8 cellular contexts compared by ENCODE assay signal in the genomic region with DNA sequence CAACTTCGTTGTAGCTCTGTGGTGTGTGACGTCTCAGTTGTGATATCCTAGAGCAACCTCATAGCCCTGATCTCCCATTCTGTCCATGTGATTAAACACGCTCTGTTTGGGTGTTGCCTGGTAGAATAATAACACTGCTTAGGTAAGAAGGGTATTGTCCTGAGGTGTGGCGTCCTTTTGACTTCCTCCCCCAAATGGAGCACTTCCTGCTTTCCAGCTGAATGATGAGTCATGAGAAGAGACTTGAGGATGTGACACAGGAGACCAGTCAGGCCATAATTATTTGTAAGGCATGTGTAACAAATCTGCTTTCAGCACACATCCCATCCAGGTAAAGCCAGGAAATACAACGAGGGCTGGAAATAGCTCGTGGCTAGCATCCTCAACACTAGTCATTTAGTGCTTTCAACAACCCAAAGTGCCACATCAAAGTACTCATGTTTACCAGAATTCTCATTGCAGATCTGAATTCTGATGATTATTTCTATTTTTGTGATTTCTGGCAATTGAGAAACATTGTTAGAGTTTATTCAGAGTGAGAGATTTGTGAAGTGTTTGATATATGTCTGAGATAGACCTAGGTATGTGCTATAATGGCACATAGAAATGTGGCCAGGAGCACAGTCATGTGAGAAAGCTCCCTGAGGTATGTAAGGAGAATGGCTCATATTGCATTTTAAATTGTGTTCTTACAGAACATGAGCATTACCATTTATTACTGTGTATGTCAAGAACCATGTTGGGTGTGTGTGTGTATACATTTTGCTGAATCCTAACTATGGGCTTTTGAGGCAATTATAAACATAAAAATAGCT.
A peak's percentile ranks its signal among the peaks of the same experiment; 100 is the strongest.
DNase-seq lines count a peak whose midpoint lies in the region; ATAC-seq and TF ChIP-seq lines count a peak whose summit lies in the region.

No MANE protein-coding gene starts in this region.

- BruUV-seq in HCT116 (replicated peaks; lab: Mats Ljungman, UMichigan): no TSS peak

- H3K27me3 ChIP-seq in HCT116 (ENCODE audit: insufficient read depth, low read length): no peaks in the 10 kb centered on the region
- no peaks in the 10 kb centered on the region for H3K27me3 ChIP-seq in right cardiac atrium (ENCODE audit: control insufficient read depth, insufficient read depth)

- H3K4me2 ChIP-seq in HCT116 (ENCODE audit: low read length): peak overlapping the region; percentile 33

- H3K4me1 ChIP-seq in HCT116 (ENCODE audit: control insufficient read depth in 1 of 2, insufficient read depth in 2 of 2, low read length in 2 of 2) (peaks cover 0 to 14% of the 10 kb centered on the region in 2 experiments; a peak in 2 of 4 replicates), right cardiac atrium (ENCODE audit: control insufficient read depth, insufficient read depth, low read length) (peaks cover 2% of the 10 kb centered on the region)

- H3K9me2 ChIP-seq in HCT116 (ENCODE audit: insufficient read depth): no peaks in the 10 kb centered on the region

- H3K27ac ChIP-seq in HCT116 (ENCODE audit: low read depth, low read length): no peak overlapping the region
- peak overlapping the region; percentile 56 for H3K27ac ChIP-seq in right cardiac atrium (ENCODE audit: low read length)

- H4K20me1 ChIP-seq in HCT116 (ENCODE audit: insufficient read depth): no peaks in the 10 kb centered on the region

- H3K4me3 ChIP-seq in HCT116 (replicated peaks in 1 of 2; ENCODE audit: low read depth in 1 of 2, low read length in 2 of 2) (no peak overlapping the region), right cardiac atrium (ENCODE audit: low read length) (no peak overlapping the region)

- RAD21 ChIA-PET in HCT116 (lab: Charles Lee; ENCODE audit: low non-redundant PET in 1 of 2, low total read pairs in 2 of 2, uncharacterized antibody in 2 of 2, unreplicated experiment in 2 of 2): no interaction called here

- CTCF ChIA-PET in HCT116 (lab: Charles Lee): interaction anchor here (0.6 to 1.3 kb wide), 2 partner anchors 161 to 191 kb away, joined by 3 read pairs; no protein-coding TSS in a partner anchor

- TF ChIP-seq CTCF in HCT116 (IDR thresholded peaks at IDR 0.05 in 2 of 3, conservative IDR thresholded peaks at IDR 0.05 in 1 of 3; ENCODE audit: borderline replicate concordance in 1 of 3, insufficient read depth in 1 of 3, low read depth in 2 of 3, low read length in 2 of 3): no peak

- ATAC-seq in HCT116 (peak; percentile 79), right cardiac atrium (peak; percentile 85 to 98), HG02642 (IDR thresholded peaks at IDR 0.05; ENCODE audit: poor library complexity, unreplicated experiment) (no peak), GM19467 (IDR thresholded peaks at IDR 0.05; ENCODE audit: unreplicated experiment) (no peak), GM19463 (IDR thresholded peaks at IDR 0.05; ENCODE audit: unreplicated experiment) (no peak), GM18867 (IDR thresholded peaks at IDR 0.05; ENCODE audit: unreplicated experiment) (no peak)

- H3K79me2 ChIP-seq in HCT116 (ENCODE audit: insufficient read depth, low read length): no peaks in the 10 kb centered on the region

- POLR2A ChIA-PET in HCT116 (lab: Charles Lee): no interaction called here

- TF ChIP-seq RAD21 in HCT116 (IDR thresholded peaks at IDR 0.05; ENCODE audit: low read depth): no peak

- DNase-seq in A172 (ENCODE audit: low spot score) (peak; percentile 90), HCT116 (ENCODE audit: low read depth, low spot score) (peak; percentile 56), SW 1271 (lab: John Stamatoyannopoulos, UW) (peak; percentile 84 to 92), right cardiac atrium (no peak)

- H3K9me3 ChIP-seq in HCT116 (ENCODE audit: control insufficient read depth in 1 of 2, insufficient read depth in 1 of 2, low read depth in 1 of 2, low read length in 2 of 2) (no peaks in the 10 kb centered on the region), right cardiac atrium (ENCODE audit: control insufficient read depth, low read length) (no peaks in the 10 kb centered on the region)

- WGBS in right cardiac atrium: 58% methylated on average over 6 of the region's 6 CpGs

- H3K9ac ChIP-seq in HCT116 (ENCODE audit: low read length): no peak overlapping the region

- no peak for TF ChIP-seq POLR2A in HCT116 (IDR thresholded peaks at IDR 0.05; ENCODE audit: borderline replicate concordance, extremely low read depth, insufficient read depth, insufficient read length)

- H2AFZ ChIP-seq in HCT116 (ENCODE audit: low read depth, low read length, poor library complexity, severe bottlenecking): peak overlapping the region; percentile 55

- no peaks in the 10 kb centered on the region for H3K36me3 ChIP-seq in HCT116 (ENCODE audit: control insufficient read depth in 1 of 2, insufficient read depth in 2 of 2, low read length in 2 of 2)

- intact Hi-C loops in HCT116 (cut with micrococcal nuclease): no loop called here
- intact Hi-C loops in right cardiac atrium (cut with DNase I): no loop called here

TF ChIP-seq in HCT116, 20 proteins besides CTCF, POLR2A, EP300 and RAD21:
- TF ChIP-seq EZH2phosphoT487 (IDR thresholded peaks at IDR 0.05; ENCODE audit: borderline replicate concordance) (no peak), ZBTB33 (IDR thresholded peaks at IDR 0.05; ENCODE audit: extremely low read depth, insufficient replicate concordance, low read length) (no peak), TCF7L2 (IDR thresholded peaks at IDR 0.05; ENCODE audit: borderline replicate concordance, extremely low read depth, insufficient read depth, insufficient read length) (no peak), CEBPB (IDR thresholded peaks at IDR 0.05; ENCODE audit: low read depth) (peak; percentile 15; the same call in 1 of the 2 replicates), REST (IDR thresholded peaks at IDR 0.05; ENCODE audit: low read depth) (no peak), JUND (IDR thresholded peaks at IDR 0.05) (peak; percentile 85), ZFX (IDR thresholded peaks at IDR 0.05) (no peak), SIN3A (IDR thresholded peaks at IDR 0.05; ENCODE audit: low read depth) (no peak), POLR2AphosphoS5 (IDR thresholded peaks at IDR 0.05; ENCODE audit: low read depth, low read length) (no peak), SP1 (IDR thresholded peaks at IDR 0.05; ENCODE audit: low read depth) (peak; percentile 66), ZNF274 (IDR thresholded peaks at IDR 0.05; ENCODE audit: low read depth, low read length) (no peak), EGR1 (IDR thresholded peaks at IDR 0.05; ENCODE audit: low read depth) (no peak), ELF1 (IDR thresholded peaks at IDR 0.05; ENCODE audit: borderline replicate concordance, low read depth) (peak; percentile 62), FOSL1 (IDR thresholded peaks at IDR 0.05; ENCODE audit: low read depth) (peak; percentile 81), ATF3 (IDR thresholded peaks at IDR 0.05) (no peak), CBX3 (IDR thresholded peaks at IDR 0.05; ENCODE audit: low read depth) (peak; percentile 77), EZH2 (IDR thresholded peaks at IDR 0.05) (no peak), SRF (IDR thresholded peaks at IDR 0.05; ENCODE audit: low read depth) (peak; percentile 47; the same call in 1 of the 2 replicates), YY1 (IDR thresholded peaks at IDR 0.05; ENCODE audit: extremely low read depth, insufficient replicate concordance, low read depth, low read length) (no peak)
- TF ChIP-seq, protein P1, sequence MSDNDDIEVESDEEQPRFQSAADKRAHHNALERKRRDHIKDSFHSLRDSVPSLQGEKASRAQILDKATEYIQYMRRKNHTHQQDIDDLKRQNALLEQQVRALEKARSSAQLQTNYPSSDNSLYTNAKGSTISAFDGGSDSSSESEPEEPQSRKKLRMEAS (IDR thresholded peaks at IDR 0.05): peak; percentile 64

Comparison
In these comparisons a context has a peak if more than half of its experiments do, and no peak if none do; other contexts are left out.
1. DNase-seq: peak in A172 (single experiment), HCT116 (single experiment) and SW 1271 (2 of 2); none in right cardiac atrium (0 of 3).
2. ATAC-seq: peak in HCT116 (single experiment) and right cardiac atrium (2 of 2); none in HG02642 (single experiment), GM19467 (single experiment), GM19463 (single experiment) and GM18867 (single experiment).